ENCODE assay signal across 24 cellular contexts in genomic region chr6:39086711-39087110, GRCh38. TPM values are rescaled to one million over a fixed set of nuclear protein-coding genes. Genes with fewer than 3 reads are reported as not detected.
"Had no signal": no experiment of that assay in that cellular context is flagged by ENCODE, and none has a peak within 500 bp of the region (broad histone marks: within the 10 kb centered on the region; RNA-seq: fewer than 3 reads in every experiment).

No MANE protein-coding gene starts in this region.

- H3K9me3 ChIP-seq: breast epithelium, heart left ventricle, left lung, mucosa of descending colon, pancreas, prostate gland, tibial nerve had no signal

- H3K36me3 ChIP-seq: breast epithelium, heart left ventricle, left lung, pancreas, prostate gland, tibial nerve had no signal

- H3K27me3 ChIP-seq: breast epithelium, pancreas had no signal

- H3K27ac ChIP-seq: breast epithelium, foreskin keratinocyte, heart left ventricle, left lung, pancreas, prostate gland, tibial nerve had no signal

- DNase-seq: activated CD4-positive, alpha-beta T cell treated with anti-CD3 and anti-CD28 coated beads for 4 hours; activated CD4-positive, CD25-positive, alpha-beta regulatory T cell; activated naive CD4-positive, alpha-beta T cell; activated T-cell treated with anti-CD3 and anti-CD28 coated beads, Interleukin-2, amount 50 U/mL, for 24 hours; central memory CD4-positive, alpha-beta T cell; foreskin keratinocyte; heart left ventricle; hypothalamus; left lung; mucosa of descending colon; nephron progenitor cell; pancreas; stimulated activated CD4-positive, alpha-beta T cell treated with anti-CD3 and anti-CD28 coated beads, Interleukin-4, amount 100 ng/mL, for 4 hours had no signal

- H3K4me1 ChIP-seq: breast epithelium, foreskin keratinocyte, left lung, pancreas, prostate gland had no signal

- H3K4me2 ChIP-seq: smooth muscle cell had no signal

- H3K4me1 Mint-ChIP-seq: nephron progenitor cell had no signal

- H3K27ac Mint-ChIP-seq: activated T-cell treated with anti-CD3 and anti-CD28 coated beads, Interleukin-2, amount 50 U/mL, for 24 hours; nephron progenitor cell; stimulated activated naive B cell treated with anti-CD40 and anti-IgM and Interleukin-4, amounts not matched to agents 10 μg/mL and 1 μg/mL and 100 μg/mL, for 72 hours had no signal

- H3K4me3 Mint-ChIP-seq: activated T-cell treated with anti-CD3 and anti-CD28 coated beads, Interleukin-2, amount 50 U/mL, for 24 hours; immature natural killer cell; nephron progenitor cell; stimulated activated naive B cell treated with anti-CD40 and anti-IgM and Interleukin-4, amounts not matched to agents 10 μg/mL and 1 μg/mL and 100 μg/mL, for 72 hours had no signal

- H3K4me3 ChIP-seq: breast epithelium, heart left ventricle, left lung, mucosa of descending colon, pancreas, prostate gland, smooth muscle cell, tibial nerve had no signal

- ATAC-seq: esophagus mucosa, foreskin keratinocyte, left lung, mucosa of descending colon, pancreas had no signal

- H3K9me3 Mint-ChIP-seq: activated naive CD4-positive, alpha-beta T cell treated with anti-CD3 and anti-CD28 coated beads, Interleukin-2, amount 50 U/mL, for 72 hours; activated T-cell treated with anti-CD3 and anti-CD28 coated beads, Interleukin-2, amount 50 U/mL, for 24 hours; immature natural killer cell; nephron progenitor cell; stimulated activated naive B cell treated with anti-CD40 and anti-IgM and Interleukin-4, amounts not matched to agents 10 μg/mL and 1 μg/mL and 100 μg/mL, for 72 hours had no signal

RNA-seq across cellular contexts. Expression of gene GLP1R, which starts 38.1 kb away (rescaled TPM):
- total RNA-seq: foreskin keratinocyte; lung microvascular endothelial cell; mesenteric fat pad; smooth muscle cell; T-helper 2 cell treated with Interferon-gamma antibody and Interleukin-4, amounts not matched to agents 100 ng/mL and 5 ng/mL, for 36 hours had no signal
- polyA plus RNA-seq: foreskin keratinocyte, smooth muscle cell had no signal
